8 cellular contexts compared by ENCODE assay signal in genomic region chr17:46192484-46193245, GRCh38. TPM values are rescaled to one million over a fixed set of nuclear protein-coding genes. Genes with fewer than 3 reads are reported as not detected.
DNase-seq lines count a peak whose midpoint lies in the region; ATAC-seq and TF ChIP-seq lines count a peak whose summit lies in the region.

No MANE protein-coding gene starts in this region.

- 0 out of 2 replicates have a peak, but pooled peaks cover under 1% of the 10 kb centered on the region for H3K9me3 ChIP-seq in SJCRH30 (replicated peaks)
- H3K9me3 ChIP-seq in thoracic aorta = no peaks in the 10 kb centered on the region

- H3K4me3 ChIP-seq in SJCRH30 (peak overlapping the region; percentile 96), thoracic aorta (peak overlapping the region; percentile 93)

- H3K27ac ChIP-seq in SJCRH30 = peak overlapping the region; percentile 78
- peak overlapping the region; percentile 96 to 97 for H3K27ac ChIP-seq in thoracic aorta

- ATAC-seq in omental fat pad (ENCODE audit: low FRiP score) (peak; percentile 30), thoracic aorta (ENCODE audit: insufficient number of reproducible peaks, low FRiP score, low read depth) (peak; percentile 20)

- no peak for TF ChIP-seq CTCF in omental fat pad (IDR thresholded peaks at IDR 0.05)
- no peak for TF ChIP-seq CTCF in thoracic aorta (IDR thresholded peaks at IDR 0.05)

- DNase-seq in ELR (ENCODE audit: low read depth) (peak; percentile 89), H4 (ENCODE audit: low spot score) (peak; percentile 81), LoVo (ENCODE audit: low spot score) (peak; percentile 68), SJCRH30 (peak; percentile 86 to 88), globus pallidus (ENCODE audit: low spot score) (peak; percentile 91), omental fat pad (ENCODE audit: low spot score) (no peak), thoracic aorta (ENCODE audit: low spot score) (peak; percentile 14)
- peak; percentile 63 for DNase-seq in activated naive CD4-positive, alpha-beta T cell treated with anti-CD3 and anti-CD28 coated beads, Interleukin-2, amount 50 U/mL, for 16 hours

- H3K27me3 ChIP-seq in SJCRH30 (no peaks in the 10 kb centered on the region), thoracic aorta (replicated peaks; ENCODE audit: insufficient read depth) (no peaks in the 10 kb centered on the region)

- H3K4me1 ChIP-seq in SJCRH30 (peaks cover 16% of the 10 kb centered on the region), thoracic aorta (ENCODE audit: control insufficient read depth in 1 of 2, low read depth in 2 of 2) (peaks cover 33 to 51% of the 10 kb centered on the region in 2 donors)

- H3K36me3 ChIP-seq in SJCRH30 (peaks cover 1% of the 10 kb centered on the region), thoracic aorta (no peaks in the 10 kb centered on the region)

RNA-seq across cellular contexts. Expression of gene KANSL1, which starts 0.6 kb away (rescaled TPM):
- 13.9 and 22.6 TPM in 2 replicates for total RNA-seq in H4 (2014; rRNA removed; shearing (Covaris generic))
- 73.3 and 79.0 TPM in 2 replicates for total RNA-seq in SJCRH30 (2014; rRNA removed; shearing (Covaris generic))
- total RNA-seq in omental fat pad = 100 to 1,000 TPM in 1 of 4 donors, 10 to 100 TPM in 3; 48.9 to 109 (median 57.4) TPM
- 100 to 1,000 TPM in 1 of 2 donors, 10 to 100 TPM in 1; 86.5 to 102 TPM for total RNA-seq in thoracic aorta
